In genomic region chr3:56800373-56801150, GRCh38 we compare ENCODE assay signal across 8 cellular contexts. TPM values are rescaled to one million over a fixed set of nuclear protein-coding genes. Genes with fewer than 3 reads are reported as not detected.
DNase-seq lines count a peak whose midpoint lies in the region; ATAC-seq lines count a peak whose summit lies in the region.

No MANE protein-coding gene starts in this region.

- H3K9me3 Mint-ChIP-seq in naive thymus-derived CD4-positive, alpha-beta T cell = no peaks in the 10 kb centered on the region
- H3K9me3 Mint-ChIP-seq in stimulated activated naive CD8-positive, alpha-beta T cell treated with anti-CD3 and anti-CD28 coated beads, Interleukin-15, amount 100 ng/mL, for 72 hours = no peaks in the 10 kb centered on the region

- POLR2A ChIA-PET in naive thymus-derived CD4-positive, alpha-beta T cell (lab: Charles Lee) = interaction anchor here (0.6 to 12.4 kb wide), 33 partner anchors 12 to 243 kb away, joined by 3 to 286 read pairs (median 6); partner anchors contain the start of genes CCDC66 and TASOR

- peaks cover 32 to 60% (median 47%) of the 10 kb centered on the region in 7 donors for H3K4me1 Mint-ChIP-seq in naive thymus-derived CD4-positive, alpha-beta T cell
- H3K4me1 Mint-ChIP-seq in stimulated activated naive CD8-positive, alpha-beta T cell treated with anti-CD3 and anti-CD28 coated beads, Interleukin-15, amount 100 ng/mL, for 72 hours = peaks cover 33% of the 10 kb centered on the region

- peaks cover 22 to 27% of the 10 kb centered on the region in 2 donors for H3K4me1 ChIP-seq in duodenal mucosa (ENCODE audit: control insufficient read depth in 1 of 2, insufficient read depth in 2 of 2, low read length in 2 of 2)
- peaks cover 34 to 42% of the 10 kb centered on the region in 2 donors for H3K4me1 ChIP-seq in naive thymus-derived CD4-positive, alpha-beta T cell (ENCODE audit: control insufficient read depth in 2 of 2, insufficient read depth in 2 of 2, low read length in 2 of 2)

- H3K9ac ChIP-seq in duodenal mucosa (ENCODE audit: low read depth in 1 of 2, low read length in 2 of 2) = peak overlapping the region; percentile 54 to 86

- CTCF ChIA-PET in naive thymus-derived CD4-positive, alpha-beta T cell (lab: Charles Lee) = interaction anchor here (0.6 to 9.8 kb wide), 39 partner anchors 11 to 243 kb away, joined by 3 to 176 read pairs (median 4); partner anchors contain the start of gene CCDC66

- peak overlapping the region; percentile 82 to 96 (median 91) for H3K27ac Mint-ChIP-seq in naive thymus-derived CD4-positive, alpha-beta T cell
- peak overlapping the region; percentile 43 to 80 for H3K27ac Mint-ChIP-seq in stimulated activated naive CD8-positive, alpha-beta T cell treated with anti-CD3 and anti-CD28 coated beads, Interleukin-15, amount 100 ng/mL, for 72 hours

- peak; percentile 41 for DNase-seq in Ammon's horn (ENCODE audit: low spot score)
- peak; percentile 69 for DNase-seq in activated CD4-positive, alpha-beta T cell treated with anti-CD3 and anti-CD28 coated beads, Interleukin-2, amount 50 U/mL, for 1 hour
- peak in 8 of 9 donors; percentile 59 to 81 (median 72) for DNase-seq in naive thymus-derived CD4-positive, alpha-beta T cell
- DNase-seq in stimulated activated naive CD8-positive, alpha-beta T cell treated with anti-CD3 and anti-CD28 coated beads, Interleukin-15, amount 100 ng/mL, for 72 hours = peak; percentile 65 to 83
- DNase-seq in NCI-H1048 (lab: John Stamatoyannopoulos, UW) = no peak

- H3K36me3 Mint-ChIP-seq in naive thymus-derived CD4-positive, alpha-beta T cell = peaks cover 0 to 33% (median 5%) of the 10 kb centered on the region in 5 donors

- intact Hi-C loops in naive thymus-derived CD4-positive, alpha-beta T cell (cut with micrococcal nuclease) = loop anchor here (1.0 to 5.0 kb wide), 12 partner anchors 10 to 797 kb away; partner anchors contain the start of genes ARF4 (in 1 of the 2) and CCDC66 (in 1 of the 2)

- H3K27me3 ChIP-seq in duodenal mucosa (ENCODE audit: control insufficient read depth in 1 of 2, insufficient read depth in 2 of 2, low read length in 2 of 2) = no peaks in the 10 kb centered on the region
- H3K27me3 ChIP-seq in naive thymus-derived CD4-positive, alpha-beta T cell (ENCODE audit: control insufficient read depth in 2 of 2, insufficient read depth in 2 of 2, low read length in 2 of 2) = no peaks in the 10 kb centered on the region

- peak overlapping the region; percentile 87 to 92 for H3K4me3 ChIP-seq in duodenal mucosa (ENCODE audit: low read depth in 1 of 2, low read length in 2 of 2)
- peak overlapping the region; percentile 88 for H3K4me3 ChIP-seq in naive thymus-derived CD4-positive, alpha-beta T cell (ENCODE audit: low read length)

- H3K9me3 ChIP-seq in duodenal mucosa (ENCODE audit: control insufficient read depth in 1 of 2, low read length in 2 of 2) = no peaks in the 10 kb centered on the region
- no peaks in the 10 kb centered on the region for H3K9me3 ChIP-seq in naive thymus-derived CD4-positive, alpha-beta T cell (ENCODE audit: control insufficient read depth in 2 of 3, low read length in 3 of 3)

- H3K4me3 Mint-ChIP-seq in naive thymus-derived CD4-positive, alpha-beta T cell = peak overlapping the region; percentile 93 to 98 (median 96)
- H3K4me3 Mint-ChIP-seq in stimulated activated naive CD8-positive, alpha-beta T cell treated with anti-CD3 and anti-CD28 coated beads, Interleukin-15, amount 100 ng/mL, for 72 hours = peak overlapping the region; percentile 83 to 92

- no peaks in the 10 kb centered on the region for H3K27me3 Mint-ChIP-seq in naive thymus-derived CD4-positive, alpha-beta T cell
- no peaks in the 10 kb centered on the region for H3K27me3 Mint-ChIP-seq in stimulated activated naive CD8-positive, alpha-beta T cell treated with anti-CD3 and anti-CD28 coated beads, Interleukin-15, amount 100 ng/mL, for 72 hours

- no peaks in the 10 kb centered on the region for H3K36me3 ChIP-seq in duodenal mucosa (ENCODE audit: control insufficient read depth in 1 of 2, insufficient read depth in 2 of 2, low read length in 2 of 2)
- peaks cover 0 to 6% (median 0%) of the 10 kb centered on the region in 3 experiments for H3K36me3 ChIP-seq in naive thymus-derived CD4-positive, alpha-beta T cell (ENCODE audit: control insufficient read depth in 2 of 3, insufficient read depth in 3 of 3, low read length in 3 of 3)

- H3K27ac ChIP-seq in duodenal mucosa (ENCODE audit: low read depth, low read length) = peak overlapping the region; percentile 13
- H3K27ac ChIP-seq in naive thymus-derived CD4-positive, alpha-beta T cell (ENCODE audit: low read depth, low read length) = peak overlapping the region; percentile 83

- ATAC-seq in HG02885 (IDR thresholded peaks at IDR 0.05; ENCODE audit: poor library complexity, unreplicated experiment) (peak; percentile 46), HG03571 (IDR thresholded peaks at IDR 0.05; ENCODE audit: unreplicated experiment) (no peak)
- peak; percentile 44 for ATAC-seq in naive thymus-derived CD4-positive, alpha-beta T cell
- peak; percentile 73 for ATAC-seq in stimulated activated naive CD8-positive, alpha-beta T cell treated with anti-CD3 and anti-CD28 coated beads, Interleukin-15, amount 100 ng/mL, for 72 hours

RNA-seq across cellular contexts. Expression of gene ARHGEF3, which starts 1.2 kb away (rescaled TPM):
- 10 to 100 TPM; 79.6 to 99.7 (median 87.0) TPM for total RNA-seq in naive thymus-derived CD4-positive, alpha-beta T cell
- polyA plus RNA-seq in naive thymus-derived CD4-positive, alpha-beta T cell = 10 to 100 TPM; 78.8 to 94.7 TPM
